Comparison of ENCODE assay signal across 27 cellular contexts in genomic region chr10:83104616-83105015, GRCh38.
"Had no signal": no experiment of that assay in that cellular context is flagged by ENCODE, and none has a peak within 500 bp of the region (broad histone marks: within the 10 kb centered on the region; RNA-seq: fewer than 3 reads in every experiment).

No MANE protein-coding gene starts in this region.

- DNase-seq: stimulated activated CD4-positive, alpha-beta T cell treated with anti-CD3 and anti-CD28 coated beads, Interleukin-2, amount 100 ng/mL, for 48 hours; stimulated activated CD4-positive, alpha-beta T cell treated with anti-CD3 and anti-CD28 coated beads, Interleukin-4, amount 100 ng/mL, for 1 hour; stimulated activated CD4-positive, alpha-beta T cell treated with anti-CD3 and anti-CD28 coated beads, Interleukin-4, amount 100 ng/mL, for 24 hours; stimulated activated CD4-positive, alpha-beta T cell treated with anti-CD3 and anti-CD28 coated beads, Interleukin-4, amount 100 ng/mL, for 4 hours; stimulated activated CD8-positive, alpha-beta memory T cell treated with anti-CD3 and anti-CD28 coated beads, Interleukin-4, amount 100 ng/mL, for 48 hours; stimulated activated naive B cell treated with anti-CD40 and anti-IgM and Interleukin-4, amounts not matched to agents 10 μg/mL and 1 μg/mL and 100 μg/mL, for 72 hours; stimulated activated naive CD4-positive, alpha-beta T cell; stimulated activated naive CD4-positive, alpha-beta T cell treated with Interleukin-2 at 50 U/mL for 16 hours; stimulated activated naive CD8-positive, alpha-beta T cell treated with anti-CD3 and anti-CD28 coated beads, Interleukin-15, amount 100 ng/mL, for 72 hours; stimulated activated naive CD8-positive, alpha-beta T cell treated with anti-CD3 and anti-CD28 coated beads, Interleukin-15, Interleukin-2, amounts not matched to agents 100 U/mL and 50 U/mL, for 24 hours; stomach; substantia nigra; testis; thyroid gland; tibial artery; transverse colon; trophoblast cell; upper lobe of left lung; upper lobe of right lung; uterus had no signal

- H3K36me3 ChIP-seq: stomach, suprapubic skin, thoracic aorta, thyroid gland, tibial artery, tibial nerve, transverse colon, upper lobe of left lung, upper lobe of right lung, uterus, vagina had no signal

- H3K4me3 ChIP-seq: stomach, suprapubic skin, testis, thoracic aorta, thyroid gland, tibial artery, tibial nerve, transverse colon, upper lobe of left lung, upper lobe of right lung, uterus, vagina had no signal

- ATAC-seq: stimulated activated effector memory CD8-positive, alpha-beta T cell treated with anti-CD3 and anti-CD28 coated beads, Interleukin-12 subunit alpha, Interleukin-12 subunit beta, amount 100 ng/mL, for 72 hours; stimulated activated memory B cell treated with anti-CD40 and anti-IgM and Interleukin-4, amounts not matched to agents 10 μg/mL and 1 μg/mL and 100 μg/mL, for 72 hours; stimulated activated naive B cell treated with anti-CD40 and anti-IgM and Interleukin-4, amounts not matched to agents 10 μg/mL and 1 μg/mL and 100 μg/mL, for 72 hours; stimulated activated naive CD8-positive, alpha-beta T cell treated with anti-CD3 and anti-CD28 coated beads, Interleukin-15, amount 100 ng/mL, for 72 hours; stimulated activated naive CD8-positive, alpha-beta T cell treated with anti-CD3 and anti-CD28 coated beads, Interleukin-15, Interleukin-2, amounts not matched to agents 100 U/mL and 50 U/mL, for 24 hours; upper lobe of right lung had no signal

- H3K27ac ChIP-seq: stomach, suprapubic skin, testis, thoracic aorta, thyroid gland, tibial artery, tibial nerve, transverse colon, upper lobe of left lung, upper lobe of right lung, uterus, vagina had no signal

- H3K4me1 ChIP-seq: stomach, suprapubic skin, testis, thyroid gland, tibial artery, tibial nerve, transverse colon, upper lobe of left lung, upper lobe of right lung, uterus, vagina had no signal

- FAIRE-seq: urothelium cell line had no signal

- H3K9me3 ChIP-seq: suprapubic skin, testis, thoracic aorta, thyroid gland, tibial artery, tibial nerve, transverse colon, upper lobe of left lung, upper lobe of right lung, uterus, vagina had no signal

- H3K27me3 ChIP-seq: stomach, suprapubic skin, testis, thyroid gland, tibial artery, tibial nerve, transverse colon, upper lobe of left lung, upper lobe of right lung, uterus, vagina had no signal
